11 cellular contexts compared by ENCODE assay signal in the genomic region with DNA sequence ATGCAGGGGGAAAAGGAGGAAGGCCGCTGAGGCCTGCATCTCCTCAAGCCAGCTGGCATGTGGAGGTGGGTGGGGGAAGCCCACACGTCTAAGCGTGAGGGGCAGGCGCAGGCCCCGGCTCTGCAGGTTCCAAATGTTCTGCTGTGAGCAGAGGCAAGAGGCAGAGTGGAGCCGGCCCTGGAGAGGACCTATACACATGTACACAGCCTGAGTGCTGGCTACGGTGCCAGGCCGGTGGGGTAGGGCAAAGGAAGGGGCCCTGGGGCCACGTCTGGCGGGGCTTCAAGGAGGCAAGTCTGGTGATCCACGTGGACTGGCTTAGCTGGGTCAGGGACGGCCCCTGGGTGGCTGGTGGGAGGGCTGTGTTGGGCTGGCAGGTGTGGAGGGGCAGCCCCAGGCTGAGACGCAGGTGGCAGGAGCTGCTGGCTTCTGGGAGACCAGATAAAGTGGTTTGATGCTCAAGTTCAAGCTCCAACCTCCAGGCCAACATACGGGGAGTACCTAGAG.
DNase-seq lines count a peak whose midpoint lies in the region; ATAC-seq and TF ChIP-seq lines count a peak whose summit lies in the region.
"Had no signal": no experiment of that assay in that cellular context is flagged by ENCODE, and none has a peak within 500 bp of the region (broad histone marks: within the 10 kb centered on the region; RNA-seq: fewer than 3 reads in every experiment).

No MANE protein-coding gene starts in this region.

- H3K27ac Mint-ChIP-seq in stimulated activated naive B cell treated with anti-CD40 and anti-IgM and Interleukin-4, amounts not matched to agents 10 μg/mL and 1 μg/mL and 100 μg/mL, for 72 hours = peak overlapping the region; percentile 98

- H3K79me2 ChIP-seq in MM.1S (ENCODE audit: low read length) = peaks cover 87% of the 10 kb centered on the region

- H3K4me1 ChIP-seq in MM.1S (ENCODE audit: low read length) = peaks cover 63% of the 10 kb centered on the region
- H3K4me1 ChIP-seq: SJCRH30 had no signal

- no peaks in the 10 kb centered on the region for H3K9me3 Mint-ChIP-seq in stimulated activated naive B cell treated with anti-CD40 and anti-IgM and Interleukin-4, amounts not matched to agents 10 μg/mL and 1 μg/mL and 100 μg/mL, for 72 hours

- H3K9me3 ChIP-seq in MM.1S (replicated peaks; ENCODE audit: insufficient read depth, low read length) = no peaks in the 10 kb centered on the region
- H3K9me3 ChIP-seq: SJCRH30 had no signal

- H3F3A ChIP-seq in MM.1S (ENCODE audit: insufficient read depth, low read length) = peaks cover 55% of the 10 kb centered on the region

- H3K27me3 Mint-ChIP-seq in stimulated activated naive B cell treated with anti-CD40 and anti-IgM and Interleukin-4, amounts not matched to agents 10 μg/mL and 1 μg/mL and 100 μg/mL, for 72 hours = no peaks in the 10 kb centered on the region

- no peaks in the 10 kb centered on the region for H4K20me1 ChIP-seq in MM.1S (ENCODE audit: insufficient read depth, low read length)

- H3K36me3 ChIP-seq in MM.1S (replicated peaks; ENCODE audit: insufficient read depth, low read length) (peaks cover 4% of the 10 kb centered on the region; the same call in 1 of the 2 replicates), brain microvascular endothelial cell (replicated peaks) (peaks cover 23% of the 10 kb centered on the region)
- H3K36me3 ChIP-seq: SJCRH30 had no signal

- H3K4me1 Mint-ChIP-seq in stimulated activated naive B cell treated with anti-CD40 and anti-IgM and Interleukin-4, amounts not matched to agents 10 μg/mL and 1 μg/mL and 100 μg/mL, for 72 hours = peaks cover 71 to 100% of the 10 kb centered on the region in 2 donors

- H3K27me3 ChIP-seq in MM.1S (replicated peaks; ENCODE audit: insufficient read depth, low read length) (no peaks in the 10 kb centered on the region), brain microvascular endothelial cell (replicated peaks) (no peaks in the 10 kb centered on the region)
- H3K27me3 ChIP-seq: SJCRH30 had no signal

- peak overlapping the region; percentile 86 for H3K4me2 ChIP-seq in MM.1S (ENCODE audit: low read depth, low read length)

- peak overlapping the region; percentile 7 for H3K4me3 ChIP-seq in MM.1S (ENCODE audit: low read length)
- no peak overlapping the region for H3K4me3 ChIP-seq in brain microvascular endothelial cell (ENCODE audit: low read depth, low read length)
- H3K4me3 ChIP-seq: SJCRH30 had no signal

- H3K9me2 ChIP-seq in MM.1S (replicated peaks; ENCODE audit: insufficient read depth, low read length) = no peaks in the 10 kb centered on the region

- H3K9ac ChIP-seq in MM.1S (ENCODE audit: low read length) = peak overlapping the region; percentile 67

- ATAC-seq in HG02623 (IDR thresholded peaks at IDR 0.05; ENCODE audit: unreplicated experiment) = peak; percentile 34
- peak; percentile 68 to 73 for ATAC-seq in stimulated activated naive B cell treated with anti-CD40 and anti-IgM and Interleukin-4, amounts not matched to agents 10 μg/mL and 1 μg/mL and 100 μg/mL, for 72 hours (replicated peaks)

- H3K27ac ChIP-seq in MM.1S (ENCODE audit: low read length) (peak overlapping the region; percentile 95), brain microvascular endothelial cell (no peak overlapping the region)
- H3K27ac ChIP-seq: SJCRH30 had no signal

- in situ Hi-C loops in GM13977 (cut with MboI; ENCODE audit: low pct_unique_long_range_greater_than_20kb, low sequenced_read_pairs, unreplicated experiment) = no loop called here
- in situ Hi-C loops in brain microvascular endothelial cell (cut with HindIII; ENCODE audit: low pct_ligation_motif_present, low sequenced_read_pairs) = no loop called here

- H3K36me3 Mint-ChIP-seq in stimulated activated naive B cell treated with anti-CD40 and anti-IgM and Interleukin-4, amounts not matched to agents 10 μg/mL and 1 μg/mL and 100 μg/mL, for 72 hours = peaks cover 64 to 78% of the 10 kb centered on the region in 2 donors

- TF ChIP-seq CTCF in MM.1S (IDR thresholded peaks at IDR 0.05; ENCODE audit: low read length) = no peak
- no peak for TF ChIP-seq CTCF in GM13977 (IDR thresholded peaks at IDR 0.05; ENCODE audit: extremely low read depth, insufficient read depth, missing control alignments)
- no peak for TF ChIP-seq CTCF in brain microvascular endothelial cell (IDR thresholded peaks at IDR 0.05; ENCODE audit: low read depth, low read length, missing control alignments)

- DNase-seq in SIG-M5 treated with dmso at 0.1 percent for 504 hours (lab: John Stamatoyannopoulos, UW; ENCODE audit: unreplicated experiment) (peak; percentile 62), SIG-M5 (lab: John Stamatoyannopoulos, UW) (no peak), MM.1S (peak; percentile 88), GM13977 (ENCODE audit: low spot score) (no peak), brain microvascular endothelial cell (no peak), OCI-M2 (lab: John Stamatoyannopoulos, UW; ENCODE audit: unreplicated experiment) (no peak)
- DNase-seq in stimulated activated naive B cell treated with anti-CD40 and anti-IgM and Interleukin-4, amounts not matched to agents 10 μg/mL and 1 μg/mL and 100 μg/mL, for 72 hours = peak; percentile 88
- DNase-seq: 8988T, NCI-H1436, SJCRH30 had no signal

- no peak overlapping the region for H2AFZ ChIP-seq in MM.1S (ENCODE audit: low read length)

- H3K4me3 Mint-ChIP-seq in stimulated activated naive B cell treated with anti-CD40 and anti-IgM and Interleukin-4, amounts not matched to agents 10 μg/mL and 1 μg/mL and 100 μg/mL, for 72 hours = peak overlapping the region; percentile 64 to 78

Comparison
In these comparisons a context has a peak if more than half of its experiments do, and no peak if none do; other contexts are left out.
1. DNase-seq: peak in SIG-M5 treated with dmso at 0.1 percent for 504 hours (single experiment), MM.1S (single experiment) and stimulated activated naive B cell treated with anti-CD40 and anti-IgM and Interleukin-4, amounts not matched to agents 10 μg/mL and 1 μg/mL and 100 μg/mL, for 72 hours (single experiment); none in SIG-M5 (single experiment), GM13977 (single experiment), brain microvascular endothelial cell (single experiment) and OCI-M2 (single experiment).